21 cellular contexts compared by ENCODE assay signal in genomic region chr2:35963344-35963743, GRCh38.
DNase-seq lines count a peak whose midpoint lies in the region; TF ChIP-seq lines count a peak whose summit lies in the region.
"Had no signal": no experiment of that assay in that cellular context is flagged by ENCODE, and none has a peak within 500 bp of the region (broad histone marks: within the 10 kb centered on the region; RNA-seq: fewer than 3 reads in every experiment).

No MANE protein-coding gene starts in this region.

- H3K4me3 Mint-ChIP-seq in brain: no peak overlapping the region
- no peak overlapping the region for H3K4me3 Mint-ChIP-seq in type B pancreatic cell
- H3K4me3 Mint-ChIP-seq: CD4-positive, alpha-beta memory T cell had no signal

- peaks cover 34% of the 10 kb centered on the region for H3K4me1 ChIP-seq in HAP-1

- H3K9me3 Mint-ChIP-seq in brain (peaks cover 0 to 10% (median 5%) of the 10 kb centered on the region in 5 experiments), type B pancreatic cell (peaks cover 4% of the 10 kb centered on the region)

- H3K4me1 Mint-ChIP-seq in brain: peaks cover 24% of the 10 kb centered on the region
- peaks cover 5% of the 10 kb centered on the region for H3K4me1 Mint-ChIP-seq in type B pancreatic cell (ENCODE audit: unreplicated experiment)
- H3K4me1 Mint-ChIP-seq: CD4-positive, alpha-beta memory T cell had no signal

- H3K9me3 ChIP-seq in HAP-1: no peaks in the 10 kb centered on the region

- in situ Hi-C loops in HAP-1 (cut with MboI; ENCODE audit: low sequenced_read_pairs): no loop called here

- intact Hi-C loops in posterior vena cava (cut with DNase I): no loop called here

- no peak overlapping the region for H3K4me3 ChIP-seq in HAP-1

- DNase-seq in HAP-1 (ENCODE audit: low spot score in 2 of 2) (peak; percentile 59 to 82), glomerular endothelial cell (ENCODE audit: extremely low read depth, low read depth, low spot score) (peak; percentile 22), type B pancreatic cell (ENCODE audit: extremely low spot score, unreplicated experiment) (no peak), MV-4-11 (lab: John Stamatoyannopoulos, UW) (no peak), posterior vena cava (ENCODE audit: low spot score) (no peak), cortex of kidney (lab: John Stamatoyannopoulos, UW) (no peak)
- DNase-seq: C1 segment of cervical spinal cord; CD4-positive, alpha-beta memory T cell; COR-L47; DMS79; EL; IMR-90; KG1; MM.1S; NCI-H1048; NCI-H1417; NCI-H1694; NCI-H2029 treated with DMSO at 0.1 percent for 48 hours; NCI-H526 treated with DMSO at 0.1 percent for 48 hours; SHP77 had no signal

- H3K27me3 Mint-ChIP-seq in brain: no peaks in the 10 kb centered on the region
- H3K27me3 Mint-ChIP-seq in type B pancreatic cell: no peaks in the 10 kb centered on the region

- no peaks in the 10 kb centered on the region for H3K36me3 ChIP-seq in HAP-1 (replicated peaks)

- TF ChIP-seq CTCF in brain (conservative IDR thresholded peaks at IDR 0.05): no peak
- TF ChIP-seq CTCF in type B pancreatic cell (conservative IDR thresholded peaks at IDR 0.05): no peak

- H3K27ac Mint-ChIP-seq in brain (peak overlapping the region in 4 of 5 experiments; percentile 7 to 89 (median 54)), type B pancreatic cell (peak overlapping the region; percentile 42)

- H3K36me3 Mint-ChIP-seq in brain (no peaks in the 10 kb centered on the region), type B pancreatic cell (no peaks in the 10 kb centered on the region)
- H3K36me3 Mint-ChIP-seq: CD4-positive, alpha-beta memory T cell had no signal

- H3K27me3 ChIP-seq in HAP-1 (ENCODE audit: low read depth): no peaks in the 10 kb centered on the region

Comparison
In these comparisons a context has a peak if more than half of its experiments do, and no peak if none do; other contexts are left out.
1. DNase-seq: peak in HAP-1 (2 of 2) and glomerular endothelial cell (single experiment); none in type B pancreatic cell (single experiment), MV-4-11 (single experiment), posterior vena cava (single experiment) and cortex of kidney (single experiment).